ENCODE assay signal across 12 cellular contexts in genomic region chr13:111304041-111304544, GRCh38. TPM values are rescaled to one million over a fixed set of nuclear protein-coding genes. Genes with fewer than 3 reads are reported as not detected.
A peak's percentile ranks its signal among the peaks of the same experiment; 100 is the strongest.
DNase-seq lines count a peak whose midpoint lies in the region; ATAC-seq and TF ChIP-seq lines count a peak whose summit lies in the region.
"Had no signal": no experiment of that assay in that cellular context is flagged by ENCODE, and none has a peak within 500 bp of the region (broad histone marks: within the 10 kb centered on the region; RNA-seq: fewer than 3 reads in every experiment).

No MANE protein-coding gene starts in this region.

- H3K9me3 ChIP-seq in Peyer's patch: no peaks in the 10 kb centered on the region
- H3K9me3 ChIP-seq in vagina: no peaks in the 10 kb centered on the region
- H3K9me3 ChIP-seq: esophagus squamous epithelium, prostate gland had no signal

- H3K27me3 ChIP-seq in Peyer's patch: no peaks in the 10 kb centered on the region
- H3K27me3 ChIP-seq in vagina: no peaks in the 10 kb centered on the region
- H3K27me3 ChIP-seq: esophagus squamous epithelium had no signal

- H3K4me3 ChIP-seq in Peyer's patch (no peak overlapping the region), vagina (no peak overlapping the region)
- H3K4me3 ChIP-seq: esophagus squamous epithelium, prostate gland had no signal

- no peak for TF ChIP-seq CTCF in GM13976 (IDR thresholded peaks at IDR 0.05; ENCODE audit: borderline replicate concordance, control extremely low read depth, extremely low read depth, insufficient read depth, missing control alignments)
- TF ChIP-seq CTCF in Peyer's patch (IDR thresholded peaks at IDR 0.05): no peak
- TF ChIP-seq CTCF in vagina (IDR thresholded peaks at IDR 0.05): no peak

- H3K4me1 ChIP-seq in Peyer's patch (no peaks in the 10 kb centered on the region), vagina (no peaks in the 10 kb centered on the region)
- H3K4me1 ChIP-seq: prostate gland had no signal

- peak; percentile 75 for ATAC-seq in GM19328 (IDR thresholded peaks at IDR 0.05; ENCODE audit: unreplicated experiment)
- ATAC-seq in HG02870 (IDR thresholded peaks at IDR 0.05; ENCODE audit: unreplicated experiment): peak; percentile 83

- H3K36me3 ChIP-seq in Peyer's patch (peaks cover 0 to 72% (median 0%) of the 10 kb centered on the region in 3 donors), vagina (peaks cover 5 to 73% of the 10 kb centered on the region in 2 donors)

- in situ Hi-C loops in GM13976 (cut with MboI; ENCODE audit: low sequenced_read_pairs, unreplicated experiment): no loop called here

- TF ChIP-seq POLR2A in Peyer's patch (IDR thresholded peaks at IDR 0.05) (no peak), vagina (IDR thresholded peaks at IDR 0.05) (no peak)

- intact Hi-C loops in vagina (cut with DNase I): no loop called here

- H3K27ac ChIP-seq in Peyer's patch (no peak overlapping the region), vagina (no peak overlapping the region)
- H3K27ac ChIP-seq: esophagus squamous epithelium, prostate gland had no signal

- peak; percentile 74 for DNase-seq in GM13976 (ENCODE audit: low spot score)
- DNase-seq in Peyer's patch: peak in 2 of 3 donors; percentile 33 to 54
- no peak for DNase-seq in ureter (ENCODE audit: low spot score)
- DNase-seq in vagina (ENCODE audit: extremely low spot score in 2 of 2): no peak
- no peak for DNase-seq in stimulated activated naive CD4-positive, alpha-beta T cell (lab: John Stamatoyannopoulos, UW)
- no peak for DNase-seq in GM03348 (ENCODE audit: low spot score)
- DNase-seq: activated CD4-positive, CD25-positive, alpha-beta regulatory T cell; esophagus squamous epithelium; kidney glomerular epithelial cell had no signal

RNA-seq across cellular contexts. Expression of gene TEX29, which starts 16.3 kb away (rescaled TPM):
- total RNA-seq in Peyer's patch (not detected), ureter (not detected), vagina (2.9 TPM)
- total RNA-seq: esophagus squamous epithelium had no signal

Comparison
In these comparisons a context has a peak if more than half of its experiments do, and no peak if none do; other contexts are left out.
1. DNase-seq: peak in GM13976 (single experiment) and Peyer's patch (2 of 3); none in ureter (single experiment), vagina (0 of 2), stimulated activated naive CD4-positive, alpha-beta T cell (0 of 6) and GM03348 (single experiment).